ENCODE assay signal across 8 cellular contexts in the genomic region with DNA sequence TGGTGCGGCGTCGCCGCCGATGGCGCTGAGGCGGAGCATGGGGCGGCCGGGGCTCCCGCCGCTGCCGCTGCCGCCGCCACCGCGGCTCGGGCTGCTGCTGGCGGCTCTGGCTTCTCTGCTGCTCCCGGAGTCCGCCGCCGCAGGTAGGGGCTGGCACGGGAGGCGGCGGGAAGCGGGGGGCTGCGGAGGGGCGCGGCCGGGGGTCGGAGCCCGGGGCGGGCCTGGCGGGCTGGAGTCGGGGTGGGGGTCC. TPM values are rescaled to one million over a fixed set of nuclear protein-coding genes. Genes with fewer than 3 reads are reported as not detected.
DNase-seq lines count a peak whose midpoint lies in the region; ATAC-seq and TF ChIP-seq lines count a peak whose summit lies in the region.

No MANE protein-coding gene starts in this region.

- H3K27ac Mint-ChIP-seq in Caco-2 (ENCODE audit: unreplicated experiment), result peak overlapping the region; percentile 69
- no peak overlapping the region for H3K27ac Mint-ChIP-seq in natural killer cell treated with Interleukin-12 subunit alpha and Interleukin-12 subunit beta and Interleukin-15 and Interleukin-18, amount 100 ng/mL, for 72 hours

- H3K36me3 ChIP-seq in Caco-2 (ENCODE audit: control insufficient read depth, insufficient read depth, low read length), result peaks cover 3% of the 10 kb centered on the region
- H3K36me3 ChIP-seq in RWPE2 (ENCODE audit: low read depth), result no peaks in the 10 kb centered on the region
- H3K36me3 ChIP-seq in psoas muscle (ENCODE audit: insufficient read depth in 1 of 2, low read depth in 1 of 2), result no peaks in the 10 kb centered on the region

- H3K4me3 ChIP-seq in Caco-2 (ENCODE audit: low read depth, low read length), result peak overlapping the region; percentile 56
- H3K4me3 ChIP-seq in RWPE2 (ENCODE audit: severe bottlenecking), result peak overlapping the region; percentile 98
- peak overlapping the region; percentile 65 for H3K4me3 ChIP-seq in fibroblast of the aortic adventitia (ENCODE audit: low read depth, low read length)
- H3K4me3 ChIP-seq in psoas muscle, result peak overlapping the region; percentile 68

- peak overlapping the region; percentile 94 for H3K4me3 Mint-ChIP-seq in Caco-2 (ENCODE audit: unreplicated experiment)
- H3K4me3 Mint-ChIP-seq in natural killer cell treated with Interleukin-12 subunit alpha and Interleukin-12 subunit beta and Interleukin-15 and Interleukin-18, amount 100 ng/mL, for 72 hours, result no peak overlapping the region

- 6 to 35% (median 19%) methylated on average over 15 to 35 of the region's 35 CpGs for WGBS in psoas muscle, 3 donors

- intact Hi-C loops in Caco-2 (cut with micrococcal nuclease; ENCODE audit: unreplicated experiment) (loop anchor here (1.0 to 5.0 kb wide), 3 partner anchors 9 to 213 kb away; a partner anchor contains a TSS), psoas muscle (cut with DNase I) (loop anchor here in 1 of 2 donors (5.0 to 10.0 kb wide), 2 partner anchors 106 to 253 kb away; a partner anchor contains a TSS)

- peaks cover 50% of the 10 kb centered on the region for H3K4me1 ChIP-seq in Caco-2
- peaks cover 5% of the 10 kb centered on the region for H3K4me1 ChIP-seq in RWPE2 (ENCODE audit: insufficient read depth, poor library complexity, severe bottlenecking)
- peaks cover 6% of the 10 kb centered on the region for H3K4me1 ChIP-seq in psoas muscle

- H3K9me3 Mint-ChIP-seq in Caco-2 (ENCODE audit: unreplicated experiment), result no peaks in the 10 kb centered on the region
- H3K9me3 Mint-ChIP-seq in natural killer cell treated with Interleukin-12 subunit alpha and Interleukin-12 subunit beta and Interleukin-15 and Interleukin-18, amount 100 ng/mL, for 72 hours, result no peaks in the 10 kb centered on the region

- H3K4me1 Mint-ChIP-seq in Caco-2 (ENCODE audit: low read depth, unreplicated experiment), result peaks cover 38% of the 10 kb centered on the region
- H3K4me1 Mint-ChIP-seq in natural killer cell treated with Interleukin-12 subunit alpha and Interleukin-12 subunit beta and Interleukin-15 and Interleukin-18, amount 100 ng/mL, for 72 hours (ENCODE audit: low read depth in 2 of 2), result peaks cover 18 to 23% of the 10 kb centered on the region in 2 donors

- BruUV-seq in Caco-2 (replicated peaks; lab: Mats Ljungman, UMichigan), result no TSS peak

- DNase-seq in Caco-2 (no peak), RWPE2 (ENCODE audit: low spot score) (no peak), fibroblast of the aortic adventitia (ENCODE audit: low read depth) (no peak), psoas muscle (no peak), NCI-H510A treated with DMSO at 0.1 percent for 48 hours (lab: John Stamatoyannopoulos, UW) (no peak)
- no peak for DNase-seq in effector CD8-positive, alpha-beta T cell (lab: John Stamatoyannopoulos, UW)
- DNase-seq in natural killer cell treated with Interleukin-12 subunit alpha and Interleukin-12 subunit beta and Interleukin-15 and Interleukin-18, amount 100 ng/mL, for 72 hours (ENCODE audit: low spot score), result no peak

- no peaks in the 10 kb centered on the region for H3K27me3 ChIP-seq in Caco-2 (replicated peaks; ENCODE audit: control insufficient read depth, insufficient read depth, low read length)
- no peaks in the 10 kb centered on the region for H3K27me3 ChIP-seq in RWPE2 (ENCODE audit: insufficient read depth, poor library complexity, severe bottlenecking)
- peaks cover 0 to 1% (median 0%) of the 10 kb centered on the region in 3 donors for H3K27me3 ChIP-seq in psoas muscle (ENCODE audit: insufficient read depth in 3 of 3, low read length in 2 of 3)

- CTCF ChIA-PET in Caco-2 (lab: Charles Lee), result no interaction called here

- ATAC-seq in RWPE2 (ENCODE audit: low read depth) (no peak), psoas muscle (no peak), esophagus mucosa (no peak)
- ATAC-seq in natural killer cell treated with Interleukin-12 subunit alpha and Interleukin-12 subunit beta and Interleukin-15 and Interleukin-18, amount 100 ng/mL, for 72 hours, result no peak

- H3K27ac ChIP-seq in RWPE2 (ENCODE audit: poor library complexity, severe bottlenecking) (peak overlapping the region; percentile 13), psoas muscle (no peak overlapping the region)

- H3K9me3 ChIP-seq in Caco-2 (no peaks in the 10 kb centered on the region), RWPE2 (ENCODE audit: severe bottlenecking) (no peaks in the 10 kb centered on the region), psoas muscle (no peaks in the 10 kb centered on the region)

- H3K27me3 Mint-ChIP-seq in Caco-2 (ENCODE audit: insufficient read depth, unreplicated experiment), result no peaks in the 10 kb centered on the region
- H3K27me3 Mint-ChIP-seq in natural killer cell treated with Interleukin-12 subunit alpha and Interleukin-12 subunit beta and Interleukin-15 and Interleukin-18, amount 100 ng/mL, for 72 hours, result peaks cover 17 to 18% of the 10 kb centered on the region in 2 donors

- POLR2A ChIA-PET in Caco-2 (lab: Charles Lee), result no interaction called here

- peaks cover 27% of the 10 kb centered on the region for H3K36me3 Mint-ChIP-seq in Caco-2 (ENCODE audit: insufficient read depth, unreplicated experiment)
- no peaks in the 10 kb centered on the region for H3K36me3 Mint-ChIP-seq in natural killer cell treated with Interleukin-12 subunit alpha and Interleukin-12 subunit beta and Interleukin-15 and Interleukin-18, amount 100 ng/mL, for 72 hours

- TF ChIP-seq CTCF in Caco-2 (IDR thresholded peaks at IDR 0.05; ENCODE audit: insufficient read depth in 1 of 2, low read depth in 1 of 2, low read length in 1 of 2, severe bottlenecking in 1 of 2, unreplicated experiment in 1 of 2), result no peak
- no peak for TF ChIP-seq CTCF in RWPE2 (IDR thresholded peaks at IDR 0.05; ENCODE audit: poor library complexity, severe bottlenecking)
- TF ChIP-seq CTCF in fibroblast of the aortic adventitia (IDR thresholded peaks at IDR 0.05; ENCODE audit: insufficient read depth, low read length), result no peak
- no peak for TF ChIP-seq CTCF in psoas muscle (IDR thresholded peaks at IDR 0.05)

RNA-seq across cellular contexts. Expression of a gene that starts 0.2 kb away (rescaled TPM):
- total RNA-seq in Caco-2 (2022), result 118 and 120 TPM in 2 replicates
- total RNA-seq in fibroblast of the aortic adventitia (ENCODE audit: low replicate concordance), result 8.0 and 20.2 TPM in 2 replicates
- total RNA-seq in psoas muscle, result 1 to 10 TPM; 1.6 to 5.6 (median 2.4) TPM
- polyA plus RNA-seq in psoas muscle, result 1 to 10 TPM; 4.6 to 5.8 (median 4.8) TPM
- total RNA-seq in esophagus mucosa, result 13.4 TPM
- under 1 TPM; 0.36 to 0.86 TPM for total RNA-seq in natural killer cell treated with Interleukin-12 subunit alpha and Interleukin-12 subunit beta and Interleukin-15 and Interleukin-18, amount 100 ng/mL, for 72 hours

RNA-seq across cellular contexts. Expression of a gene that starts 15.1 kb away (rescaled TPM):
- total RNA-seq in Caco-2 (2022) (55.3 and 67.1 TPM in 2 replicates), fibroblast of the aortic adventitia (ENCODE audit: low replicate concordance) (10.7 and 16.3 TPM in 2 replicates), psoas muscle (10 to 100 TPM; 36.9 to 43.7 (median 40.9) TPM), esophagus mucosa (25.5 TPM)
- polyA plus RNA-seq in psoas muscle, result 10 to 100 TPM; 16.6 to 33.8 (median 31.7) TPM
- 10 to 100 TPM; 46.0 to 72.3 TPM for total RNA-seq in natural killer cell treated with Interleukin-12 subunit alpha and Interleukin-12 subunit beta and Interleukin-15 and Interleukin-18, amount 100 ng/mL, for 72 hours

RNA-seq across cellular contexts. Expression of a gene that starts 45.5 kb away (rescaled TPM):
- 8.5 and 10.9 TPM in 2 replicates for total RNA-seq in Caco-2 (2022)
- total RNA-seq in fibroblast of the aortic adventitia (ENCODE audit: low replicate concordance), result under 0.01 TPM in 1 of 2 replicates, not detected in the other
- 1 to 10 TPM in 1 of 4 donors, under 1 TPM in 3; 0.13 to 1.1 (median 0.18) TPM for total RNA-seq in psoas muscle
- polyA plus RNA-seq in psoas muscle, result under 1 TPM in 2 of 3 donors, not detected in 1; 0.05 to 0.12 TPM
- 0.12 TPM for total RNA-seq in esophagus mucosa
- total RNA-seq in natural killer cell treated with Interleukin-12 subunit alpha and Interleukin-12 subunit beta and Interleukin-15 and Interleukin-18, amount 100 ng/mL, for 72 hours, result under 1 TPM in 1 of 2 donors, not detected in 1; 0.47 TPM
